8 cellular contexts compared by ENCODE assay signal in the genomic region with DNA sequence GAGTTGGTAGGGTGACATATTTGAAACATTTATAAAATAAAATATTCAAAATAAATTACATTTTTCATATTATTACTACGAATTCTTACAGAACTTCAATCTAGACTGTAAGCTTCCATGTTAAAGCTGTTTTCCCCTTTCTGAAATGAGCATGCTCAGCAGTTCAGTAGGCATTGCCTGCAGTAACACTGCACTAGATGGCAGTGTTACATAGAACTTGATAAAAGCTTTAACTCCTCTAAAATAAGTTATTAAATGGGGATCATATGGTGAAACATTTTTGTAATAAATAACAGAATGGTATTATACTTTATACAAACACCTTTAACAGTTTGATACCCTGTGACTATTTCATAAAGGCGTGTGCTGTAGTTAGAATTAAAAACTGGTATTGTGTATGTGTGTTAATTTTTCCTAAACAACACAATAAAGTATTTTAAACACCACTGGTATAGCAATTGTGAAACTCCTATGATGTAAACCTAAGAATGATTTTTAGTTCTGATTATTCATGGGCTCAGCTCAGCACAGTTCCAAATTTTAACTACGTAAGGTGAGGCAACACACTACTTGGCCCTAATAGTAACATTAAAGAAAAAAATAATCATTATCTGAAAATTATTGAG. TPM values are rescaled to one million over a fixed set of nuclear protein-coding genes. Genes with fewer than 3 reads are reported as not detected.
DNase-seq lines count a peak whose midpoint lies in the region; ATAC-seq and TF ChIP-seq lines count a peak whose summit lies in the region.

No MANE protein-coding gene starts in this region.

- H3K4me1 Mint-ChIP-seq in stimulated activated naive CD8-positive, alpha-beta T cell treated with anti-CD3 and anti-CD28 coated beads, Interleukin-15, Interleukin-2, amounts not matched to agents 100 ng/mL and 50 ng/mL, for 24 hours (ENCODE audit: low read depth), result peaks cover 75% of the 10 kb centered on the region

- no peak overlapping the region for H3K4me3 Mint-ChIP-seq in stimulated activated naive CD8-positive, alpha-beta T cell treated with anti-CD3 and anti-CD28 coated beads, Interleukin-15, Interleukin-2, amounts not matched to agents 100 ng/mL and 50 ng/mL, for 24 hours

- ATAC-seq in HG02642 (IDR thresholded peaks at IDR 0.05; ENCODE audit: poor library complexity, unreplicated experiment), result peak; percentile 67

- CTCF ChIA-PET in A673 (lab: Charles Lee), result interaction anchor here (0.6 to 2.6 kb wide), 5 partner anchors 34 to 177 kb away, joined by 3 to 21 read pairs (median 4); no protein-coding TSS in a partner anchor

- no peaks in the 10 kb centered on the region for H3K27me3 Mint-ChIP-seq in stimulated activated naive CD8-positive, alpha-beta T cell treated with anti-CD3 and anti-CD28 coated beads, Interleukin-15, Interleukin-2, amounts not matched to agents 100 ng/mL and 50 ng/mL, for 24 hours

- H3K27me3 ChIP-seq in A673 (replicated peaks; ENCODE audit: insufficient read depth, low read depth, low read length, poor library complexity), result no peaks in the 10 kb centered on the region
- no peaks in the 10 kb centered on the region for H3K27me3 ChIP-seq in adrenal gland

- H3K9me3 ChIP-seq in A673 (ENCODE audit: low read depth, low read length, poor library complexity, severe bottlenecking) (no peaks in the 10 kb centered on the region), adrenal gland (replicated peaks in 1 of 3) (peaks cover 0 to 3% (median 0%) of the 10 kb centered on the region in 3 donors)

- intact Hi-C loops in A673 (cut with micrococcal nuclease; ENCODE audit: unreplicated experiment), result loop anchor here (1.0 to 10.0 kb wide), 2 partner anchors 168 to 425 kb away; no protein-coding TSS in a partner anchor
- intact Hi-C loops in adrenal gland (cut with DNase I), result loop anchor here (2.0 to 5.0 kb wide), 2 partner anchors 93 to 168 kb away; no protein-coding TSS in a partner anchor

- peak; percentile 51 for DNase-seq in A673 (ENCODE audit: low spot score)
- peak; percentile 61 for DNase-seq in GM03348 (ENCODE audit: low spot score)
- DNase-seq in NCI-H1694 treated with DMSO at 0.1 percent for 48 hours (lab: John Stamatoyannopoulos, UW), result peak; percentile 63
- peak in 4 of 7 donors; percentile 29 to 45 (median 32) for DNase-seq in adrenal gland
- DNase-seq in hepatic stellate cell (ENCODE audit: low spot score), result peak; percentile 22
- DNase-seq in stimulated activated CD4-positive, alpha-beta T cell treated with anti-CD3 and anti-CD28 coated beads, Interleukin-15, amount 100 ng/mL, for 24 hours, result no peak

- WGBS in adrenal gland, 4 donors, result 53 to 56% (median 55%) methylated on average over 3 of the region's 3 CpGs

- no peaks in the 10 kb centered on the region for H3K9me3 Mint-ChIP-seq in stimulated activated naive CD8-positive, alpha-beta T cell treated with anti-CD3 and anti-CD28 coated beads, Interleukin-15, Interleukin-2, amounts not matched to agents 100 ng/mL and 50 ng/mL, for 24 hours

- H3K4me1 ChIP-seq in A673 (ENCODE audit: insufficient read depth, low read length, poor library complexity, severe bottlenecking) (no peaks in the 10 kb centered on the region), adrenal gland (replicated peaks in 1 of 2) (peaks cover 0 to 6% of the 10 kb centered on the region in 2 donors)

- H3K4me3 ChIP-seq in A673 (ENCODE audit: low read depth, low read length, poor library complexity, severe bottlenecking) (no peak overlapping the region), adrenal gland (no peak overlapping the region)

- no peak overlapping the region for H3K27ac ChIP-seq in A673 (ENCODE audit: low read depth, low read length, poor library complexity, severe bottlenecking)
- peak overlapping the region in 2 of 5 donors; percentile 30 to 43 for H3K27ac ChIP-seq in adrenal gland

- POLR2A ChIA-PET in A673 (lab: Charles Lee; ENCODE audit: low non-redundant PET), result no interaction called here

- BruUV-seq in A673 (replicated peaks; lab: Mats Ljungman, UMichigan), result no TSS peak

- H3K36me3 ChIP-seq in A673 (ENCODE audit: insufficient read depth, low read length, poor library complexity, severe bottlenecking) (no peaks in the 10 kb centered on the region), adrenal gland (replicated peaks in 1 of 2) (no peaks in the 10 kb centered on the region)

- peak overlapping the region; percentile 40 for H3K27ac Mint-ChIP-seq in stimulated activated naive CD8-positive, alpha-beta T cell treated with anti-CD3 and anti-CD28 coated beads, Interleukin-15, Interleukin-2, amounts not matched to agents 100 ng/mL and 50 ng/mL, for 24 hours

- H3K36me3 Mint-ChIP-seq in stimulated activated naive CD8-positive, alpha-beta T cell treated with anti-CD3 and anti-CD28 coated beads, Interleukin-15, Interleukin-2, amounts not matched to agents 100 ng/mL and 50 ng/mL, for 24 hours (ENCODE audit: low read depth), result peaks cover 51% of the 10 kb centered on the region

- no peak for TF ChIP-seq POLR2A in adrenal gland (IDR thresholded peaks at IDR 0.05)

- TF ChIP-seq CTCF in A673 (conservative IDR thresholded peaks at IDR 0.05; ENCODE audit: low read depth, low read length) (peak; percentile 68), adrenal gland (IDR thresholded peaks at IDR 0.05) (peak; percentile 51 to 79 (median 71))

RNA-seq across cellular contexts. Expression of gene GPR18, which starts 11.6 kb away (rescaled TPM):
- total RNA-seq in A673 (2021) (not detected in 2 replicates), adrenal gland (under 1 TPM in 1 of 8 donors, not detected in 7; 0.78 TPM)
- under 1 TPM in 1 of 3 donors, not detected in 2; 0.03 TPM for polyA plus RNA-seq in adrenal gland

RNA-seq across cellular contexts. Expression of gene GPR183, which starts 37.5 kb away (rescaled TPM):
- total RNA-seq in A673 (2021) (not detected in 2 replicates), adrenal gland (10 to 100 TPM in 3 of 8 donors, 1 to 10 TPM in 5; 4.5 to 15.0 (median 9.2) TPM)
- 10 to 100 TPM in 1 of 3 donors, 1 to 10 TPM in 2; 4.2 to 12.8 (median 5.5) TPM for polyA plus RNA-seq in adrenal gland
